8 cellular contexts compared by ENCODE assay signal in the genomic region with DNA sequence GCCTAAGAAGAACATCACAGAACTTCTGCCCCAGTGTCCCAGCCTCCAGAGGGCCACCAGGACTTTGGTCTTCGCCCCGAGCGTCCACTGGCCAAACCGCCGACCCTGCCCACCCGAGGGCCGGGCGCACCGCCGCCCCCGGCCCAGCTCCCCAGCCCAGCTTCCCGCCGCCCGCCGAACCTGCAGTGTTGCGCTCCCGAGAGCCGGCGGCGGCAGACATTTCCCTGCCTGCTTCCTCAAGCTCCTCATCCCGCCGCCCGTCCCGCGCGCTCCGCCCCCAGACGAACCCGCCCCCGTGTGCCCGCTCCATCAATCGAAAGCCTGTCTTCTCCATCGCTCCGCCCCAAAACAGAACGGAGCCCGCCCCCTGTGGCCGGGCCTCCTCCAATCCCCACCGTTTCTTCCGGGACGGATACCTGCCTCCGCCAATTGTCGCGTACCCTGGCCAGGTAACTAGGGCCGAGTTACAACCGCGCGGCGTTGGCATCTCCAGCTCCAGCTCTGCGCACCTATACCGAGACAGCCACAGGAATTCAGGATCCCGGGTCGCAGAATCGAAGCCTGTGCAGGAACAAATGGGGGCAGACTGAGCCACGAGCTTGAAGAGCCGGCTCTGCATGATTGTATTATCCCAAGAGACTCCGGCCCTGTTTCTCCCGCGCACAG. TPM values are rescaled to one million over a fixed set of nuclear protein-coding genes. Genes with fewer than 3 reads are reported as not detected.
DNase-seq lines count a peak whose midpoint lies in the region; ATAC-seq and TF ChIP-seq lines count a peak whose summit lies in the region.

No MANE protein-coding gene starts in this region.

- WGBS in lower leg skin, 2 donors: 1% methylated on average over 38 to 49 of the region's 58 CpGs

- H3K36me3 Mint-ChIP-seq in CD4-positive, alpha-beta memory T cell: peaks cover 0 to 10% of the 10 kb centered on the region in 2 donors

- peak; percentile 95 to 97 (median 97) for DNase-seq in CD4-positive, alpha-beta memory T cell
- peak; percentile 100 for DNase-seq in NCI-H774 (lab: John Stamatoyannopoulos, UW)
- DNase-seq in activated CD4-positive, alpha-beta T cell treated with anti-CD3 and anti-CD28 coated beads, Interleukin-2, amount 50 U/mL, for 4 hours: peak; percentile 97
- DNase-seq in dorsolateral prefrontal cortex: peak; percentile 86 to 98 (median 94)
- DNase-seq in lower leg skin (ENCODE audit: low spot score in 2 of 2): peak; percentile 97 to 99
- DNase-seq in stimulated activated CD4-positive, alpha-beta T cell treated with anti-CD3 and anti-CD28 coated beads, Interleukin-4, amount 100 ng/mL, for 24 hours: peak; percentile 98

- TF ChIP-seq CTCF in dorsolateral prefrontal cortex (IDR thresholded peaks at IDR 0.05 in 54 of 56, conservative IDR thresholded peaks at IDR 0.05 in 2 of 56; ENCODE audit: low read depth in 1 of 56, partially characterized antibody in 56 of 56) (peak in 54 of 56 donors; percentile 12 to 71 (median 44)), lower leg skin (IDR thresholded peaks at IDR 0.05) (no peak)

- peak overlapping the region; percentile 58 to 71 for H3K4me3 ChIP-seq in CD4-positive, alpha-beta memory T cell (ENCODE audit: low read length in 2 of 2)
- H3K4me3 ChIP-seq in dorsolateral prefrontal cortex (peak overlapping the region; percentile 53 to 92 (median 79)), lower leg skin (ENCODE audit: low read depth, poor library complexity, severe bottlenecking) (peak overlapping the region; percentile 68)

- CTCF ChIA-PET in CD4-positive, alpha-beta memory T cell (lab: Charles Lee; ENCODE audit: partially characterized antibody): interaction anchor here (1.3 to 1.8 kb wide), 2 partner anchors 18 to 39 kb away, joined by 4 read pairs; no protein-coding TSS in a partner anchor

- H3K4me1 ChIP-seq in CD4-positive, alpha-beta memory T cell (ENCODE audit: insufficient read depth, low read length): peaks cover 33% of the 10 kb centered on the region

- peak overlapping the region; percentile 93 to 99 (median 96) for H3K4me3 Mint-ChIP-seq in CD4-positive, alpha-beta memory T cell

- H3K9me3 Mint-ChIP-seq in CD4-positive, alpha-beta memory T cell: peaks cover 0 to 2% (median 0%) of the 10 kb centered on the region in 8 donors

- H3K4me1 Mint-ChIP-seq in CD4-positive, alpha-beta memory T cell: peaks cover 21 to 44% (median 32%) of the 10 kb centered on the region in 4 donors

- no peaks in the 10 kb centered on the region for H3K9me3 ChIP-seq in CD4-positive, alpha-beta memory T cell (ENCODE audit: control insufficient read depth in 1 of 2, low read length in 2 of 2)

- ATAC-seq in GM19452 (IDR thresholded peaks at IDR 0.05; ENCODE audit: unreplicated experiment) (peak; percentile 93), HG03571 (IDR thresholded peaks at IDR 0.05; ENCODE audit: unreplicated experiment) (peak; percentile 93)

- TF ChIP-seq POLR2A in lower leg skin (IDR thresholded peaks at IDR 0.05): no peak

- no peaks in the 10 kb centered on the region for H3K27me3 ChIP-seq in CD4-positive, alpha-beta memory T cell (ENCODE audit: insufficient read depth, low read length)
- no peaks in the 10 kb centered on the region for H3K27me3 ChIP-seq in dorsolateral prefrontal cortex

- H3K27ac ChIP-seq in CD4-positive, alpha-beta memory T cell (ENCODE audit: low read depth, low read length): peak overlapping the region; percentile 70
- peak overlapping the region in 18 of 59 donors; percentile 15 to 76 (median 42) for H3K27ac ChIP-seq in dorsolateral prefrontal cortex

- H3K27me3 Mint-ChIP-seq in CD4-positive, alpha-beta memory T cell: no peaks in the 10 kb centered on the region

- H3K36me3 ChIP-seq in CD4-positive, alpha-beta memory T cell (ENCODE audit: insufficient read depth, low read length): no peaks in the 10 kb centered on the region

- POLR2A ChIA-PET in CD4-positive, alpha-beta memory T cell (lab: Charles Lee; ENCODE audit: partially characterized antibody): interaction anchor here (0.6 to 2.7 kb wide), 14 partner anchors 9 to 417 kb away, joined by 3 to 11 read pairs (median 4); a partner anchor contains a TSS

- peak overlapping the region; percentile 69 to 95 (median 91) for H3K27ac Mint-ChIP-seq in CD4-positive, alpha-beta memory T cell

- intact Hi-C loops in CD4-positive, alpha-beta memory T cell (cut with micrococcal nuclease): loop anchor here (1.0 kb wide), 3 partner anchors 59 to 457 kb away; a partner anchor contains a TSS
- intact Hi-C loops in dorsolateral prefrontal cortex (cut with DNase I) (loop anchor here in 1 of 2 donors (5.0 kb wide), 1 partner anchor 74 kb away; a partner anchor contains a TSS), lower leg skin (cut with DNase I; ENCODE audit: low total_unique reads) (no loop called here)

RNA-seq across cellular contexts. Expression of a gene that starts 15.2 kb away (rescaled TPM):
- total RNA-seq in CD4-positive, alpha-beta memory T cell: 10 to 100 TPM; 31.4 to 35.7 TPM
- 10 to 100 TPM in 1 of 2 donors, 1 to 10 TPM in 1; 8.9 to 21.0 TPM for polyA plus RNA-seq in CD4-positive, alpha-beta memory T cell
- 10 to 100 TPM; 23.9 to 71.7 (median 40.7) TPM for total RNA-seq in dorsolateral prefrontal cortex
- 10 to 100 TPM; 12.9 to 23.3 (median 18.7) TPM for total RNA-seq in lower leg skin

RNA-seq across cellular contexts. Expression of a gene that starts 58.2 kb away (rescaled TPM):
- 10 to 100 TPM; 74.0 to 74.6 TPM for total RNA-seq in CD4-positive, alpha-beta memory T cell
- 100 to 1,000 TPM in 1 of 2 donors, 10 to 100 TPM in 1; 99.5 to 111 TPM for polyA plus RNA-seq in CD4-positive, alpha-beta memory T cell
- total RNA-seq in dorsolateral prefrontal cortex: 10 to 100 TPM; 30.2 to 67.9 (median 44.5) TPM
- total RNA-seq in lower leg skin: 10 to 100 TPM; 33.6 to 68.9 (median 36.9) TPM

Comparison
In these comparisons a context has a peak if more than half of its experiments do, and no peak if none do; other contexts are left out.
1. CTCF ChIP-seq: peak in dorsolateral prefrontal cortex (54 of 56); none in lower leg skin (0 of 3).
2. Peak in every context shown above with its lines, with median percentiles within 50 percentile points of each other: DNase-seq and H3K4me3 ChIP-seq.